24 cellular contexts compared by ENCODE assay signal in the genomic region with DNA sequence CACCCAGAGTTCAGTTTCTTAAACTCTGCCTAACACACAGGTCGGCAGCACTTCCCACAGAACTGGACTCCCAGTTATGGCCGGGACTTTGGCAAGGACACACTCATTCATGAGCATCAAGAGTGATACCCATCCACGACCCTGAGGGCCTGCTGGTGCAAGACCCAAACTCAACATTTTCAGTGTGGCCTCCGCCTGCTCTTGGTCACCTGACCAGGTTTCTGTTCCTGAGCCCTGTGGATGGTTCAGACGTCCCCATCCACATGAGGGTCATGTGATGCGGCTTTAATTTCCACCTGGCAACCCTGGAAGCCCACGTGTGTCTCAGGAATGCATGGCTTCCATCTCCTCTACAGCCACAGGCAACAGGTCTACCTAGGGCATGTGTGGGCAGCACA.
DNase-seq lines count a peak whose midpoint lies in the region; ATAC-seq, FAIRE-seq and TF ChIP-seq lines count a peak whose summit lies in the region.
"Had no signal": no experiment of that assay in that cellular context is flagged by ENCODE, and none has a peak within 500 bp of the region (broad histone marks: within the 10 kb centered on the region; RNA-seq: fewer than 3 reads in every experiment).

No MANE protein-coding gene starts in this region.

- intact Hi-C loops in Right ventricle myocardium inferior (cut with DNase I) (loop anchor here (5.0 kb wide), 1 partner anchor 78 kb away; no protein-coding TSS in a partner anchor), heart right ventricle (cut with DNase I) (loop anchor here in 4 of 10 donors (5.0 to 10.0 kb wide), 3 partner anchors 79 to 89 kb away; no protein-coding TSS in a partner anchor), kidney (cut with DNase I) (no loop called here), upper lobe of right lung (cut with DNase I) (no loop called here)

- H3K9ac ChIP-seq in kidney (ENCODE audit: low read length in 2 of 2): no peak overlapping the region
- H3K9ac ChIP-seq: GM23248 had no signal

- no peak overlapping the region for H3K4me3 Mint-ChIP-seq in chondrocyte (ENCODE audit: unreplicated experiment)

- peaks cover 13% of the 10 kb centered on the region for H3K27me3 Mint-ChIP-seq in chondrocyte (ENCODE audit: low read depth)

- peak overlapping the region in 2 of 10 donors; percentile 11 to 37 for H3K27ac ChIP-seq in heart right ventricle
- H3K27ac ChIP-seq in kidney (ENCODE audit: low read depth in 2 of 2, low read length in 2 of 2): no peak overlapping the region
- no peak overlapping the region for H3K27ac ChIP-seq in upper lobe of right lung
- H3K27ac ChIP-seq: GM23248, HL-60, PC-9 had no signal

- H3K27ac Mint-ChIP-seq in chondrocyte (ENCODE audit: unreplicated experiment): no peak overlapping the region

- H3K27me3 ChIP-seq in heart right ventricle (no peaks in the 10 kb centered on the region), upper lobe of right lung (no peaks in the 10 kb centered on the region)

- no peak for FAIRE-seq in kidney (lab: Jason Lieb, UNC)
- FAIRE-seq: GM12891 had no signal

- H3K4me1 Mint-ChIP-seq in chondrocyte (ENCODE audit: low read depth): no peaks in the 10 kb centered on the region

- no peak for TF ChIP-seq CTCF in heart right ventricle (IDR thresholded peaks at IDR 0.05)
- TF ChIP-seq CTCF in chondrocyte (IDR thresholded peaks at IDR 0.05): no peak
- TF ChIP-seq CTCF in kidney (IDR thresholded peaks at IDR 0.05; ENCODE audit: borderline replicate concordance, extremely low read depth, insufficient read depth): no peak
- TF ChIP-seq CTCF in upper lobe of right lung (IDR thresholded peaks at IDR 0.05): no peak

- H3K36me3 ChIP-seq in heart right ventricle: no peaks in the 10 kb centered on the region
- no peaks in the 10 kb centered on the region for H3K36me3 ChIP-seq in kidney (ENCODE audit: control insufficient read depth in 1 of 2, insufficient read depth in 2 of 2, low read length in 2 of 2)
- no peaks in the 10 kb centered on the region for H3K36me3 ChIP-seq in upper lobe of right lung
- H3K36me3 ChIP-seq: HAP-1 had no signal

- H3K4me3 ChIP-seq in heart right ventricle: no peak overlapping the region
- H3K4me3 ChIP-seq in kidney (ENCODE audit: low read length in 2 of 2): no peak overlapping the region
- H3K4me3 ChIP-seq in upper lobe of right lung: no peak overlapping the region
- H3K4me3 ChIP-seq: GM23248, HAP-1, PC-9 had no signal

- ATAC-seq in Right ventricle myocardium inferior (no peak), heart right ventricle (no peak), upper lobe of right lung (no peak), GM21367 (IDR thresholded peaks at IDR 0.05; ENCODE audit: unreplicated experiment) (no peak), GM18907 (IDR thresholded peaks at IDR 0.05; ENCODE audit: unreplicated experiment) (no peak)

- H3K4me1 ChIP-seq in heart right ventricle: peaks cover 0 to 51% (median 31%) of the 10 kb centered on the region in 9 donors
- H3K4me1 ChIP-seq in kidney (ENCODE audit: control insufficient read depth in 1 of 2, insufficient read depth in 1 of 2, low read depth in 1 of 2, low read length in 2 of 2): no peaks in the 10 kb centered on the region
- peaks cover 14% of the 10 kb centered on the region for H3K4me1 ChIP-seq in upper lobe of right lung
- H3K4me1 ChIP-seq: HAP-1 had no signal

- no peaks in the 10 kb centered on the region for H3K9me3 Mint-ChIP-seq in chondrocyte (ENCODE audit: low read depth)
- H3K9me3 Mint-ChIP-seq: CD8-positive, alpha-beta memory T cell had no signal

- H3K36me3 Mint-ChIP-seq in chondrocyte (ENCODE audit: low read depth): no peaks in the 10 kb centered on the region
- H3K36me3 Mint-ChIP-seq: CD8-positive, alpha-beta memory T cell had no signal

- DNase-seq in Right ventricle myocardium inferior (ENCODE audit: missing footprints): peak; percentile 14
- no peak for DNase-seq in heart right ventricle
- DNase-seq in chondrocyte (ENCODE audit: low spot score): peak; percentile 41
- peak; percentile 12 for DNase-seq in kidney
- DNase-seq in upper lobe of right lung: peak; percentile 23
- DNase-seq: AML-193; C1 segment of cervical spinal cord; Calu3; CD8-positive, alpha-beta memory T cell; DMS153; GM23248; KG1; NCI-H1092; NCI-H1436; NCI-H187 treated with DMSO at 0.1 percent for 48 hours; NCI-H2107; NCI-H69; PC-9; RPMI8226 had no signal

- peaks cover 0 to 4% (median 0%) of the 10 kb centered on the region in 11 donors for H3K9me3 ChIP-seq in heart right ventricle
- H3K9me3 ChIP-seq in kidney (ENCODE audit: control insufficient read depth in 1 of 2, low read length in 2 of 2): no peaks in the 10 kb centered on the region
- H3K9me3 ChIP-seq in upper lobe of right lung: no peaks in the 10 kb centered on the region
- H3K9me3 ChIP-seq: HAP-1 had no signal

- WGBS in heart right ventricle, 2 donors: 84 to 86% methylated on average over 7 of the region's 7 CpGs

Comparison
In these comparisons a context has a peak if more than half of its experiments do, and no peak if none do; other contexts are left out.
1. DNase-seq: peak in Right ventricle myocardium inferior (single experiment), chondrocyte (single experiment), kidney (single experiment) and upper lobe of right lung (single experiment); none in heart right ventricle (0 of 2).